9 cellular contexts compared by ENCODE assay signal in genomic region chr19:6551607-6552450, GRCh38. TPM values are rescaled to one million over a fixed set of nuclear protein-coding genes. Genes with fewer than 3 reads are reported as not detected.
DNase-seq lines count a peak whose midpoint lies in the region; ATAC-seq, FAIRE-seq and TF ChIP-seq lines count a peak whose summit lies in the region.
"Had no signal": no experiment of that assay in that cellular context is flagged by ENCODE, and none has a peak within 500 bp of the region (broad histone marks: within the 10 kb centered on the region; RNA-seq: fewer than 3 reads in every experiment).

No MANE protein-coding gene starts in this region.

- peaks cover 0 to 5% (median 0%) of the 10 kb centered on the region in 4 donors for H3K27me3 ChIP-seq in upper lobe of left lung
- peaks cover 0 to 23% (median 0%) of the 10 kb centered on the region in 4 donors for H3K27me3 ChIP-seq in esophagus muscularis mucosa

- H3K9me3 Mint-ChIP-seq in activated T-cell treated with anti-CD3 and anti-CD28 coated beads, Interleukin-2, amount 50 U/mL, for 4 hours: peaks cover 6% of the 10 kb centered on the region
- H3K9me3 Mint-ChIP-seq in memory B cell: peaks cover 3% of the 10 kb centered on the region

- TF ChIP-seq CTCF in upper lobe of left lung (IDR thresholded peaks at IDR 0.05) (peak in 4 of 6 experiments; percentile 11 to 22 (median 19)), esophagus muscularis mucosa (IDR thresholded peaks at IDR 0.05) (no peak)

- peaks cover 6% of the 10 kb centered on the region for H3K4me1 Mint-ChIP-seq in activated T-cell treated with anti-CD3 and anti-CD28 coated beads, Interleukin-2, amount 50 U/mL, for 4 hours (ENCODE audit: low read depth)
- peaks cover 4% of the 10 kb centered on the region for H3K4me1 Mint-ChIP-seq in memory B cell

- WGBS in upper lobe of left lung, 2 donors: 15 to 40% methylated on average over 5 to 8 of the region's 28 CpGs
- 59% methylated on average over 9 of the region's 28 CpGs for WGBS in esophagus muscularis mucosa

- H3K36me3 Mint-ChIP-seq in activated T-cell treated with anti-CD3 and anti-CD28 coated beads, Interleukin-2, amount 50 U/mL, for 4 hours (ENCODE audit: insufficient read depth): no peaks in the 10 kb centered on the region
- H3K36me3 Mint-ChIP-seq in memory B cell: peaks cover 3% of the 10 kb centered on the region

- H3K27me3 Mint-ChIP-seq in activated T-cell treated with anti-CD3 and anti-CD28 coated beads, Interleukin-2, amount 50 U/mL, for 4 hours (ENCODE audit: low read depth): no peaks in the 10 kb centered on the region
- no peaks in the 10 kb centered on the region for H3K27me3 Mint-ChIP-seq in memory B cell

- H3K9me3 ChIP-seq in upper lobe of left lung (no peaks in the 10 kb centered on the region), esophagus muscularis mucosa (no peaks in the 10 kb centered on the region)

- DNase-seq in GM12891 (ENCODE audit: insufficient read length, low spot score): peak; percentile 86
- DNase-seq in NCI-H460 (ENCODE audit: extremely low read depth, low read depth): peak; percentile 62
- peak; percentile 31 for DNase-seq in activated T-cell treated with anti-CD3 and anti-CD28 coated beads, Interleukin-2, amount 50 U/mL, for 4 hours
- DNase-seq in memory B cell (ENCODE audit: low spot score in 2 of 2): peak; percentile 35 to 44
- peak in 1 of 2 donors; percentile 83 for DNase-seq in upper lobe of left lung
- no peak for DNase-seq in glomerular visceral epithelial cell (ENCODE audit: extremely low spot score)
- DNase-seq in hippocampal formation (lab: John Stamatoyannopoulos, UW): no peak
- DNase-seq in esophagus muscularis mucosa (ENCODE audit: extremely low spot score): no peak

- no peak overlapping the region for H3K27ac Mint-ChIP-seq in memory B cell

- intact Hi-C loops in esophagus muscularis mucosa (cut with DNase I): no loop called here

- no peak overlapping the region for H3K27ac ChIP-seq in upper lobe of left lung
- H3K27ac ChIP-seq in esophagus muscularis mucosa (replicated peaks in 1 of 4): no peak overlapping the region

- H3K4me3 ChIP-seq in upper lobe of left lung (no peak overlapping the region), esophagus muscularis mucosa (no peak overlapping the region)

- H3K36me3 ChIP-seq in upper lobe of left lung (no peaks in the 10 kb centered on the region), esophagus muscularis mucosa (no peaks in the 10 kb centered on the region)

- ATAC-seq in activated T-cell treated with anti-CD3 and anti-CD28 coated beads, Interleukin-2, amount 50 U/mL, for 4 hours: peak; percentile 93 to 96
- peak; percentile 93 for ATAC-seq in memory B cell (ENCODE audit: low read depth)
- ATAC-seq in upper lobe of left lung (ENCODE audit: low FRiP score in 2 of 2): peak; percentile 62 to 91

- TF ChIP-seq POLR2A in GM12891 (IDR thresholded peaks at IDR 0.05; ENCODE audit: low read depth, low read length) (no peak), upper lobe of left lung (IDR thresholded peaks at IDR 0.05) (no peak), esophagus muscularis mucosa (IDR thresholded peaks at IDR 0.05; ENCODE audit: low read depth) (no peak)

- H3K4me1 ChIP-seq in upper lobe of left lung: peaks cover 0 to 5% (median 0%) of the 10 kb centered on the region in 4 donors
- peaks cover 0 to 7% (median 0%) of the 10 kb centered on the region in 4 donors for H3K4me1 ChIP-seq in esophagus muscularis mucosa

- no peak overlapping the region for H3K4me3 Mint-ChIP-seq in activated T-cell treated with anti-CD3 and anti-CD28 coated beads, Interleukin-2, amount 50 U/mL, for 4 hours
- peak overlapping the region; percentile 48 for H3K4me3 Mint-ChIP-seq in memory B cell

- TF ChIP-seq EP300 in upper lobe of left lung (IDR thresholded peaks at IDR 0.05) (no peak), esophagus muscularis mucosa (IDR thresholded peaks at IDR 0.05) (no peak)

- FAIRE-seq in GM12891 (lab: Jason Lieb, UNC): peak; percentile 97

TF ChIP-seq in GM12891, 5 proteins besides CTCF, POLR2A, EP300 and RAD21:
- TF ChIP-seq SPI1 (IDR thresholded peaks at IDR 0.05; ENCODE audit: low read depth, low read length): no peak
- no peak for TF ChIP-seq PAX5 (IDR thresholded peaks at IDR 0.05; ENCODE audit: insufficient read depth, low read length, severe bottlenecking)
- no peak for TF ChIP-seq POU2F2 (IDR thresholded peaks at IDR 0.05; ENCODE audit: low read depth, low read length)
- TF ChIP-seq POLR2AphosphoS5 (IDR thresholded peaks at IDR 0.05; ENCODE audit: low read depth, low read length): no peak
- no peak for TF ChIP-seq TAF1 (IDR thresholded peaks at IDR 0.05; ENCODE audit: low read depth, low read length)
TF ChIP-seq in GM12891: peak in this region for 0.

RNA-seq across cellular contexts. Expression of gene TNFSF9, which starts 21.0 kb away (rescaled TPM):
- 64.1 TPM for polyA plus RNA-seq in GM12891 (2012; ENCODE audit: low read depth, missing spikeins)
- total RNA-seq in NCI-H460 (2014; rRNA removed; shearing (Covaris generic)): 35.4 and 40.4 TPM in 2 replicates
- polyA plus RNA-seq in NCI-H460 (2014; cell fraction: nucleus; rRNA removed): 42.0 and 49.5 TPM in 2 replicates
- total RNA-seq in activated T-cell treated with anti-CD3 and anti-CD28 coated beads, Interleukin-2, amount 50 U/mL, for 4 hours: 1 to 10 TPM; 3.5 to 7.4 (median 3.8) TPM
- total RNA-seq in upper lobe of left lung (10 to 100 TPM in 2 of 6 donors, 1 to 10 TPM in 4; 6.3 to 11.6 (median 8.4) TPM), esophagus muscularis mucosa (1 to 10 TPM in 1 of 4 donors, under 1 TPM in 2, not detected in 1; 0.29 to 2.7 (median 0.45) TPM)

RNA-seq across cellular contexts. Expression of gene CD70, which starts 39.1 kb away (rescaled TPM):
- 243 TPM for polyA plus RNA-seq in GM12891 (2012; ENCODE audit: low read depth, missing spikeins)
- 136 and 144 TPM in 2 replicates for total RNA-seq in NCI-H460 (2014; rRNA removed; shearing (Covaris generic))
- 233 and 297 TPM in 2 replicates for polyA plus RNA-seq in NCI-H460 (2014; cell fraction: nucleus; rRNA removed)
- total RNA-seq in activated T-cell treated with anti-CD3 and anti-CD28 coated beads, Interleukin-2, amount 50 U/mL, for 4 hours: 10 to 100 TPM in 1 of 3 donors, 1 to 10 TPM in 2; 4.6 to 13.6 (median 6.6) TPM
- total RNA-seq in upper lobe of left lung: 1 to 10 TPM in 1 of 6 donors, under 1 TPM in 1, not detected in 4; 0.31 to 1.3 TPM
- total RNA-seq in esophagus muscularis mucosa: under 1 TPM in 2 of 4 donors, not detected in 2; 0.52 to 0.84 TPM
- total RNA-seq: fibroblast of lung had no signal
- polyA plus RNA-seq: fibroblast of lung had no signal

RNA-seq across cellular contexts. Expression of gene TUBB4A, which starts 49.7 kb away (rescaled TPM):
- polyA plus RNA-seq in GM12891 (2012; ENCODE audit: low read depth, missing spikeins): 8.6 TPM
- total RNA-seq in NCI-H460 (2014; rRNA removed; shearing (Covaris generic)): 4.4 and 6.5 TPM in 2 replicates
- 8.0 and 15.5 TPM in 2 replicates for polyA plus RNA-seq in NCI-H460 (2014; cell fraction: nucleus; rRNA removed)
- total RNA-seq in activated T-cell treated with anti-CD3 and anti-CD28 coated beads, Interleukin-2, amount 50 U/mL, for 4 hours: 1 to 10 TPM; 4.8 to 9.2 (median 7.8) TPM
- total RNA-seq in upper lobe of left lung (1 to 10 TPM in 2 of 6 donors, under 1 TPM in 3, not detected in 1; 0.54 to 1.5 (median 0.76) TPM), esophagus muscularis mucosa (1 to 10 TPM; 1.7 to 4.7 (median 3.4) TPM)
- total RNA-seq: fibroblast of lung had no signal
- polyA plus RNA-seq: fibroblast of lung had no signal

Comparison
In these comparisons a context has a peak if more than half of its experiments do, and no peak if none do; other contexts are left out.
1. DNase-seq: peak in GM12891 (single experiment), NCI-H460 (single experiment), activated T-cell treated with anti-CD3 and anti-CD28 coated beads, Interleukin-2, amount 50 U/mL, for 4 hours (single experiment) and memory B cell (2 of 2); none in glomerular visceral epithelial cell (single experiment), hippocampal formation (0 of 2) and esophagus muscularis mucosa (single experiment).
2. CTCF ChIP-seq: peak in upper lobe of left lung (4 of 6); none in esophagus muscularis mucosa (0 of 3).
3. Peak in every context shown above with its lines, with median percentiles within 50 percentile points of each other: ATAC-seq.